23 cellular contexts compared by ENCODE assay signal in genomic region chr3:40913192-40913591, GRCh38.
"Had no signal": no experiment of that assay in that cellular context is flagged by ENCODE, and none has a peak within 500 bp of the region (broad histone marks: within the 10 kb centered on the region; RNA-seq: fewer than 3 reads in every experiment).

No MANE protein-coding gene starts in this region.

- H3K4me1 Mint-ChIP-seq: activated naive CD8-positive, alpha-beta T cell treated with anti-CD3 and anti-CD28 coated beads for 36 hours; immature natural killer cell; mesothelial cell of epicardium; naive thymus-derived CD8-positive, alpha-beta T cell had no signal

- H3K4me1 ChIP-seq: foreskin keratinocyte, left lung, thyroid gland, upper lobe of right lung had no signal

- H3K36me3 Mint-ChIP-seq: activated naive CD8-positive, alpha-beta T cell treated with anti-CD3 and anti-CD28 coated beads for 36 hours; immature natural killer cell; naive thymus-derived CD8-positive, alpha-beta T cell had no signal

- H3K9me3 Mint-ChIP-seq: activated naive CD8-positive, alpha-beta T cell treated with anti-CD3 and anti-CD28 coated beads for 36 hours; activated T-cell treated with anti-CD3 and anti-CD28 coated beads, Interleukin-2, amount 50 U/mL, for 4 hours; activated T-helper 2 cell treated with anti-CD3 and anti-CD28 coated beads, Interferon-gamma antibody, Interleukin-2, Interleukin-4, amounts not matched to agents 10 μg/mL and 5 μg/mL and 100 μg/mL, durations not matched to agents 14 hours and 24 hours and 36 hours; mesothelial cell of epicardium; stimulated activated naive CD8-positive, alpha-beta T cell treated with anti-CD3 and anti-CD28 coated beads, Interleukin-15, Interleukin-2, amounts not matched to agents 100 ng/mL and 50 ng/mL, for 24 hours had no signal

- H3K27ac Mint-ChIP-seq: activated naive CD8-positive, alpha-beta T cell treated with anti-CD3 and anti-CD28 coated beads for 36 hours; activated T-helper 2 cell treated with anti-CD3 and anti-CD28 coated beads, Interferon-gamma antibody, Interleukin-2, Interleukin-4, amounts not matched to agents 10 μg/mL and 5 μg/mL and 100 μg/mL, durations not matched to agents 14 hours and 24 hours and 36 hours; immature natural killer cell; mesothelial cell of epicardium; naive thymus-derived CD8-positive, alpha-beta T cell; stimulated activated naive CD8-positive, alpha-beta T cell treated with anti-CD3 and anti-CD28 coated beads, Interleukin-15, Interleukin-2, amounts not matched to agents 100 ng/mL and 50 ng/mL, for 24 hours had no signal

- H3K27ac ChIP-seq: foreskin keratinocyte, left lung, ovary, thyroid gland, upper lobe of right lung had no signal

- H3K4me3 Mint-ChIP-seq: activated naive CD8-positive, alpha-beta T cell treated with anti-CD3 and anti-CD28 coated beads for 36 hours; activated T-cell treated with anti-CD3 and anti-CD28 coated beads, Interleukin-2, amount 50 U/mL, for 4 hours; immature natural killer cell; mesothelial cell of epicardium; naive thymus-derived CD8-positive, alpha-beta T cell; stimulated activated naive CD8-positive, alpha-beta T cell treated with anti-CD3 and anti-CD28 coated beads, Interleukin-15, Interleukin-2, amounts not matched to agents 100 ng/mL and 50 ng/mL, for 24 hours had no signal

- H3K4me3 ChIP-seq: left lung, lung, ovary, thyroid gland, upper lobe of right lung had no signal

- H3K36me3 ChIP-seq: left lung, ovary, thyroid gland, upper lobe of right lung had no signal

- H3K9me3 ChIP-seq: left lung, ovary, thyroid gland, upper lobe of right lung had no signal

- FAIRE-seq: bronchial epithelial cell had no signal

- H3K27me3 ChIP-seq: left lung, ovary, upper lobe of right lung had no signal

- DNase-seq: activated CD4-positive, alpha-beta T cell treated with anti-CD3 and anti-CD28 coated beads for 1 hour; activated CD4-positive, alpha-beta T cell treated with anti-CD3 and anti-CD28 coated beads, Interleukin-2, amount 50 U/mL, for 4 hours; activated CD8-positive, alpha-beta memory T cell treated with anti-CD3 and anti-CD28 coated beads, Interleukin-2, amount 50 U/mL, for 48 hours; activated naive CD4-positive, alpha-beta T cell treated with Interleukin-2 at 50 U/mL for 16 hours; activated naive CD8-positive, alpha-beta T cell treated with anti-CD3 and anti-CD28 coated beads for 36 hours; activated T-cell treated with anti-CD3 and anti-CD28 coated beads, Interleukin-2, amount 50 U/mL, for 4 hours; dermis blood vessel endothelial cell; effector CD8-positive, alpha-beta T cell; erythroblast; foreskin keratinocyte; immature natural killer cell; left lung; naive thymus-derived CD8-positive, alpha-beta T cell; ovary; right cardiac atrium; stimulated activated CD4-positive, alpha-beta T cell treated with anti-CD3 and anti-CD28 coated beads, Interleukin-12 subunit alpha, Interleukin-12 subunit beta, amount 100 ng/mL, for 4 hours; thyroid gland; upper lobe of right lung had no signal
